ENCODE assay signal across 14 cellular contexts in genomic region chr3:127749787-127750225, GRCh38.
A peak's percentile ranks its signal among the peaks of the same experiment; 100 is the strongest.
DNase-seq lines count a peak whose midpoint lies in the region; ATAC-seq and TF ChIP-seq lines count a peak whose summit lies in the region.
"Had no signal": no experiment of that assay in that cellular context is flagged by ENCODE, and none has a peak within 500 bp of the region (broad histone marks: within the 10 kb centered on the region; RNA-seq: fewer than 3 reads in every experiment).

No MANE protein-coding gene starts in this region.

- CTCF ChIA-PET in activated naive CD4-positive, alpha-beta T cell treated with anti-CD3 and anti-CD28 coated beads, Interleukin-2, amount 10 ng/mL, durations not matched to agents 7 days and 5 days (lab: Charles Lee) = interaction anchor here (0.6 to 2.0 kb wide), 6 partner anchors 10 to 424 kb away, joined by 3 to 6 read pairs (median 4); no protein-coding TSS in a partner anchor

- H3K27ac ChIP-seq in esophagus squamous epithelium = peak overlapping the region in 3 of 4 donors; percentile 28 to 80 (median 78)
- H3K27ac ChIP-seq in temporal lobe (ENCODE audit: low read depth, low read length) = peak overlapping the region; percentile 25
- H3K27ac ChIP-seq: HL-60, prostate gland had no signal

- H3K27me3 ChIP-seq in esophagus squamous epithelium = no peaks in the 10 kb centered on the region

- ATAC-seq in activated naive CD8-positive, alpha-beta T cell treated with anti-CD3 and anti-CD28 coated beads, Interleukin-2, amount 10 ng/mL, durations not matched to agents 7 days and 5 days (ENCODE audit: low read depth) = peak; percentile 10
- no peak for ATAC-seq in GM21825 (IDR thresholded peaks at IDR 0.05; ENCODE audit: unreplicated experiment)

- H3K36me3 ChIP-seq in esophagus squamous epithelium = peaks cover 0 to 34% (median 0%) of the 10 kb centered on the region in 3 donors
- H3K36me3 ChIP-seq: prostate gland had no signal

- POLR2A ChIA-PET in activated naive CD8-positive, alpha-beta T cell treated with anti-CD3 and anti-CD28 coated beads, Interleukin-2, amount 10 ng/mL, durations not matched to agents 7 days and 5 days (lab: Charles Lee) = no interaction called here

- no peaks in the 10 kb centered on the region for H3K36me3 Mint-ChIP-seq in activated naive CD8-positive, alpha-beta T cell treated with anti-CD3 and anti-CD28 coated beads, Interleukin-2, amount 10 ng/mL, durations not matched to agents 7 days and 5 days
- no peaks in the 10 kb centered on the region for H3K36me3 Mint-ChIP-seq in activated naive CD8-positive, alpha-beta T cell treated with anti-CD3 and anti-CD28 coated beads for 36 hours
- no peaks in the 10 kb centered on the region for H3K36me3 Mint-ChIP-seq in activated naive CD4-positive, alpha-beta T cell treated with anti-CD3 and anti-CD28 coated beads, Interleukin-2, amount 10 ng/mL, durations not matched to agents 7 days and 5 days
- H3K36me3 Mint-ChIP-seq: CD8-positive, alpha-beta memory T cell had no signal

- peaks cover 13 to 58% (median 31%) of the 10 kb centered on the region in 3 donors for H3K4me1 ChIP-seq in esophagus squamous epithelium

- H3K9me3 ChIP-seq in esophagus squamous epithelium = no peaks in the 10 kb centered on the region
- H3K9me3 ChIP-seq: prostate gland had no signal

- WGBS in esophagus squamous epithelium, 2 donors = 82 to 84% methylated on average over 3 to 7 of the region's 7 CpGs

- no peak overlapping the region for H3K4me3 Mint-ChIP-seq in activated naive CD8-positive, alpha-beta T cell treated with anti-CD3 and anti-CD28 coated beads, Interleukin-2, amount 10 ng/mL, durations not matched to agents 7 days and 5 days
- H3K4me3 Mint-ChIP-seq in activated naive CD8-positive, alpha-beta T cell treated with anti-CD3 and anti-CD28 coated beads for 36 hours = no peak overlapping the region
- no peak overlapping the region for H3K4me3 Mint-ChIP-seq in activated naive CD4-positive, alpha-beta T cell treated with anti-CD3 and anti-CD28 coated beads, Interleukin-2, amount 10 ng/mL, durations not matched to agents 7 days and 5 days
- H3K4me3 Mint-ChIP-seq: CD8-positive, alpha-beta memory T cell had no signal

- peaks cover 10% of the 10 kb centered on the region for H3K27me3 Mint-ChIP-seq in activated naive CD8-positive, alpha-beta T cell treated with anti-CD3 and anti-CD28 coated beads, Interleukin-2, amount 10 ng/mL, durations not matched to agents 7 days and 5 days
- H3K27me3 Mint-ChIP-seq in activated naive CD8-positive, alpha-beta T cell treated with anti-CD3 and anti-CD28 coated beads for 36 hours = peaks cover 9% of the 10 kb centered on the region
- H3K27me3 Mint-ChIP-seq in activated naive CD4-positive, alpha-beta T cell treated with anti-CD3 and anti-CD28 coated beads, Interleukin-2, amount 10 ng/mL, durations not matched to agents 7 days and 5 days = peaks cover 47% of the 10 kb centered on the region
- H3K27me3 Mint-ChIP-seq: CD8-positive, alpha-beta memory T cell had no signal

- DNase-seq in activated naive CD8-positive, alpha-beta T cell treated with anti-CD3 and anti-CD28 coated beads, Interleukin-2, amount 10 ng/mL, durations not matched to agents 7 days and 5 days = no peak
- DNase-seq in activated naive CD8-positive, alpha-beta T cell treated with anti-CD3 and anti-CD28 coated beads for 36 hours = no peak
- DNase-seq in NCI-H524 treated with DMSO at 0.1 percent for 48 hours (lab: John Stamatoyannopoulos, UW) (peak; percentile 64), esophagus squamous epithelium (lab: John Stamatoyannopoulos, UW) (no peak)
- DNase-seq in NK-92 treated with Interleukin-12 subunit alpha and Interleukin-12 subunit beta, amount 100 ng/mL, for 24 hours (lab: John Stamatoyannopoulos, UW) = no peak
- DNase-seq in activated naive CD4-positive, alpha-beta T cell treated with anti-CD3 and anti-CD28 coated beads, Interleukin-2, amount 10 ng/mL, durations not matched to agents 7 days and 5 days = no peak
- DNase-seq: activated gamma-delta T cell treated with Interleukin-2 at 50 U/mL for 16 hours; CD8-positive, alpha-beta memory T cell; SHP77; substantia nigra had no signal

- peak in 1 of 6 experiments; percentile 12 for TF ChIP-seq CTCF in esophagus squamous epithelium (IDR thresholded peaks at IDR 0.05)

- peaks cover 11% of the 10 kb centered on the region for H3K4me1 Mint-ChIP-seq in activated naive CD8-positive, alpha-beta T cell treated with anti-CD3 and anti-CD28 coated beads, Interleukin-2, amount 10 ng/mL, durations not matched to agents 7 days and 5 days
- H3K4me1 Mint-ChIP-seq in activated naive CD8-positive, alpha-beta T cell treated with anti-CD3 and anti-CD28 coated beads for 36 hours = peaks cover 29% of the 10 kb centered on the region
- peaks cover 1% of the 10 kb centered on the region for H3K4me1 Mint-ChIP-seq in activated naive CD4-positive, alpha-beta T cell treated with anti-CD3 and anti-CD28 coated beads, Interleukin-2, amount 10 ng/mL, durations not matched to agents 7 days and 5 days

- no peak overlapping the region for H3K4me3 ChIP-seq in esophagus squamous epithelium
- H3K4me3 ChIP-seq: prostate gland had no signal

- TF ChIP-seq POLR2A in esophagus squamous epithelium (IDR thresholded peaks at IDR 0.05) = no peak

- intact Hi-C loops in esophagus squamous epithelium (cut with DNase I) = no loop called here

- no peaks in the 10 kb centered on the region for H3K9me3 Mint-ChIP-seq in activated naive CD8-positive, alpha-beta T cell treated with anti-CD3 and anti-CD28 coated beads, Interleukin-2, amount 10 ng/mL, durations not matched to agents 7 days and 5 days
- H3K9me3 Mint-ChIP-seq in activated naive CD8-positive, alpha-beta T cell treated with anti-CD3 and anti-CD28 coated beads for 36 hours = no peaks in the 10 kb centered on the region
- no peaks in the 10 kb centered on the region for H3K9me3 Mint-ChIP-seq in activated naive CD4-positive, alpha-beta T cell treated with anti-CD3 and anti-CD28 coated beads, Interleukin-2, amount 10 ng/mL, durations not matched to agents 7 days and 5 days
- H3K9me3 Mint-ChIP-seq: CD8-positive, alpha-beta memory T cell had no signal

- no peak overlapping the region for H3K27ac Mint-ChIP-seq in activated naive CD8-positive, alpha-beta T cell treated with anti-CD3 and anti-CD28 coated beads, Interleukin-2, amount 10 ng/mL, durations not matched to agents 7 days and 5 days
- H3K27ac Mint-ChIP-seq in activated naive CD8-positive, alpha-beta T cell treated with anti-CD3 and anti-CD28 coated beads for 36 hours = no peak overlapping the region
- H3K27ac Mint-ChIP-seq in activated naive CD4-positive, alpha-beta T cell treated with anti-CD3 and anti-CD28 coated beads, Interleukin-2, amount 10 ng/mL, durations not matched to agents 7 days and 5 days = no peak overlapping the region
